Comparison of ENCODE assay signal across 26 cellular contexts in the genomic region with DNA sequence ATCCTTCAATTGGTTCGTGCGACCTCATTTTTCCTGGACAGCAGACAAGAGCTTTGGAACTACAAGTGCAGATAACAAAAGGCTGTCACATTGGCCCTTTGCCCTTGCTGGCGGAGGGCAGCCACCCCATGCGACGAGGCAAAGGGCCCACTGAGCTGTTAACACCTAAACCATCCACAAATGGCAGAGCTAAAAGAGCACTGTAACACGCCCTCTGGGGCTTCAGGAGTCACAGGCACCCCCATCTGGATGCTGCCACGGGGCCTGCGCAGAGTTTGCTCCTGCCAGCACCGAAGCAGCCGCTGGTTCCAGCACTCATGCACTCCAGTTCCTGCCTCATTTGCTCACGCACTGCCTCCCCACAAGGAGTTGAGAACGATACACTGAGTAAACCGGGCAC.
DNase-seq lines count a peak whose midpoint lies in the region; ATAC-seq and TF ChIP-seq lines count a peak whose summit lies in the region.
"Had no signal": no experiment of that assay in that cellular context is flagged by ENCODE, and none has a peak within 500 bp of the region (broad histone marks: within the 10 kb centered on the region; RNA-seq: fewer than 3 reads in every experiment).

No MANE protein-coding gene starts in this region.

- no peak overlapping the region for H4K5ac ChIP-seq in H9 (ENCODE audit: insufficient read length, low read depth, low read length)

- H2BK12ac ChIP-seq in neuronal stem cell (ENCODE audit: low read length) (peak overlapping the region; percentile 52), H9 (ENCODE audit: insufficient read length, low read depth, low read length) (no peak overlapping the region)

- DNase-seq in Ammon's horn (ENCODE audit: low spot score): peak; percentile 8
- DNase-seq in cerebellar cortex (ENCODE audit: low spot score): peak; percentile 88
- DNase-seq in heart right ventricle: peak; percentile 53 to 64
- no peak for DNase-seq in neuronal stem cell (ENCODE audit: low spot score)
- no peak for DNase-seq in NCI-H2081 treated with DMSO at 0.1 percent for 48 hours (lab: John Stamatoyannopoulos, UW)
- DNase-seq in H9: no peak
- DNase-seq in CD8-positive, alpha-beta memory T cell: no peak
- DNase-seq: DMS53, GM23248, MM.1S, NCI-H1092, NCI-H1436, NCI-H2029 treated with DMSO at 0.1 percent for 48 hours, NCI-H2171, NCI-H345, NCI-H526, SHP77, SW 1271 had no signal

- H3K36me3 Mint-ChIP-seq in H9 (ENCODE audit: insufficient read depth in 1 of 3, low read depth in 3 of 3): no peaks in the 10 kb centered on the region
- no peaks in the 10 kb centered on the region for H3K36me3 Mint-ChIP-seq in CD8-positive, alpha-beta memory T cell
- H3K36me3 Mint-ChIP-seq: CD14-positive monocyte had no signal

- H3K23ac ChIP-seq in neuronal stem cell (ENCODE audit: low read depth, low read length, poor library complexity) (peak overlapping the region; percentile 40), H9 (ENCODE audit: insufficient read length, low read depth, low read length) (no peak overlapping the region)

- H3K79me2 ChIP-seq in H9 (ENCODE audit: insufficient read depth, low read length): no peaks in the 10 kb centered on the region

- H2AK5ac ChIP-seq in neuronal stem cell (ENCODE audit: low read depth, low read length) (no peak overlapping the region), H9 (ENCODE audit: insufficient read length, low read length) (no peak overlapping the region)

- H2BK15ac ChIP-seq in neuronal stem cell (ENCODE audit: low read length) (peak overlapping the region; percentile 54), H9 (ENCODE audit: low read depth, low read length) (no peak overlapping the region)

- H3T11ph ChIP-seq in H9 (ENCODE audit: low read length): no peak overlapping the region

- H4K91ac ChIP-seq in neuronal stem cell (ENCODE audit: low read depth, low read length, poor library complexity) (peak overlapping the region; percentile 68), H9 (ENCODE audit: insufficient read length, low read depth, low read length) (no peak overlapping the region)

- H2AFZ ChIP-seq in neuronal stem cell (ENCODE audit: low read length) (no peak overlapping the region), H9 (ENCODE audit: low read length) (no peak overlapping the region)
- H2AFZ ChIP-seq: GM23248 had no signal

- TF ChIP-seq CTCF in heart right ventricle (IDR thresholded peaks at IDR 0.05): no peak
- TF ChIP-seq CTCF in H9 (conservative IDR thresholded peaks at IDR 0.05): no peak

- WGBS in heart right ventricle, 2 donors: 44 to 62% methylated on average over 13 of the region's 13 CpGs
- WGBS in neuronal stem cell (ENCODE audit: extremely low coverage in 2 of 2, insufficient read length in 2 of 2, insufficient replicate concordance in 1 of 2), 2 donors: no CpG with 5 or more reads among the region's 13 CpGs
- no CpG with 5 or more reads among the region's 13 CpGs for WGBS in H9 (ENCODE audit: extremely low coverage, insufficient read length, low lambda C conversion rate)

- H3K36me3 ChIP-seq in heart right ventricle (no peaks in the 10 kb centered on the region), neuronal stem cell (replicated peaks in 1 of 2; ENCODE audit: control insufficient read depth in 2 of 2, insufficient read depth in 2 of 2, low read length in 2 of 2) (no peaks in the 10 kb centered on the region)
- H3K36me3 ChIP-seq in CD8-positive, alpha-beta memory T cell (ENCODE audit: insufficient read depth, low read length): no peaks in the 10 kb centered on the region
- H3K36me3 ChIP-seq: HAP-1 had no signal

- no peaks in the 10 kb centered on the region for H3K79me1 ChIP-seq in neuronal stem cell (ENCODE audit: low read depth, low read length)
- no peaks in the 10 kb centered on the region for H3K79me1 ChIP-seq in H9 (ENCODE audit: insufficient read depth, low read depth, low read length, poor library complexity, severe bottlenecking)

- no peaks in the 10 kb centered on the region for H3K23me2 ChIP-seq in H9 (ENCODE audit: insufficient read length, low read depth, low read length, poor library complexity, severe bottlenecking)

- H3K4me1 Mint-ChIP-seq in H9: peaks cover 18% of the 10 kb centered on the region in 2 experiments
- H3K4me1 Mint-ChIP-seq in CD8-positive, alpha-beta memory T cell: no peaks in the 10 kb centered on the region
- H3K4me1 Mint-ChIP-seq: B cell, CD14-positive monocyte had no signal

- intact Hi-C loops in heart right ventricle (cut with DNase I): no loop called here

- POLR2A ChIA-PET in CD8-positive, alpha-beta memory T cell (lab: Charles Lee): no interaction called here

- peaks cover 11% of the 10 kb centered on the region for H3K27me3 Mint-ChIP-seq in H9 (ENCODE audit: low read depth)
- no peaks in the 10 kb centered on the region for H3K27me3 Mint-ChIP-seq in CD8-positive, alpha-beta memory T cell
- H3K27me3 Mint-ChIP-seq: B cell had no signal

- no peak overlapping the region for H3K4me3 Mint-ChIP-seq in H9
- no peak overlapping the region for H3K4me3 Mint-ChIP-seq in CD8-positive, alpha-beta memory T cell
- H3K4me3 Mint-ChIP-seq: B cell, CD14-positive monocyte had no signal

- no peaks in the 10 kb centered on the region; a peak in 1 of 5 replicates for H3K9me3 Mint-ChIP-seq in H9
- H3K9me3 Mint-ChIP-seq in CD8-positive, alpha-beta memory T cell: peaks cover 4 to 11% (median 5%) of the 10 kb centered on the region in 5 donors

- CTCF ChIA-PET in CD8-positive, alpha-beta memory T cell (lab: Charles Lee): no interaction called here

- H4K8ac ChIP-seq in neuronal stem cell (ENCODE audit: low read depth, low read length) (no peak overlapping the region), H9 (replicated peaks; ENCODE audit: insufficient read length, low read depth, low read length) (no peak overlapping the region)

- peak overlapping the region in 1 of 10 donors; percentile 0 for H3K27ac ChIP-seq in heart right ventricle
- H3K27ac ChIP-seq in neuronal stem cell (replicated peaks; ENCODE audit: low read length): no peak overlapping the region
- H3K27ac ChIP-seq in H9 (ENCODE audit: insufficient read length, low read depth, low read length): no peak overlapping the region
- H3K27ac ChIP-seq in CD8-positive, alpha-beta memory T cell (ENCODE audit: low read depth, low read length): no peak overlapping the region
- H3K27ac ChIP-seq: GM23248, HL-60, SK-N-MC had no signal

- H2BK120ac ChIP-seq in neuronal stem cell (ENCODE audit: low read depth, low read length) (no peak overlapping the region), H9 (ENCODE audit: low read depth, low read length, poor library complexity, severe bottlenecking) (no peak overlapping the region)

- H3K4ac ChIP-seq in neuronal stem cell (ENCODE audit: low read length): no peak overlapping the region
- H3K4ac ChIP-seq in H9 (ENCODE audit: low read depth, low read length): no peak overlapping the region

- H3K18ac ChIP-seq in neuronal stem cell (ENCODE audit: low read length) (peak overlapping the region; percentile 46), H9 (ENCODE audit: insufficient read length, low read depth, low read length) (no peak overlapping the region)

- H3K4me2 ChIP-seq in neuronal stem cell (ENCODE audit: insufficient read depth, low read length, poor library complexity, severe bottlenecking) (no peak overlapping the region), H9 (ENCODE audit: insufficient read depth, insufficient read length, low read length) (no peak overlapping the region)

- H2BK5ac ChIP-seq in neuronal stem cell (ENCODE audit: low read length) (no peak overlapping the region), H9 (ENCODE audit: insufficient read length, low read length) (no peak overlapping the region)

- H4K20me1 ChIP-seq in H9 (ENCODE audit: control insufficient read depth, insufficient read depth, insufficient read length): no peaks in the 10 kb centered on the region

- H3K9ac ChIP-seq in neuronal stem cell (ENCODE audit: low read depth, low read length, poor library complexity) (no peak overlapping the region), H9 (ENCODE audit: extremely low read depth, insufficient read length, low read length) (no peak overlapping the region)
- H3K9ac ChIP-seq: GM23248 had no signal

- H3K9me3 ChIP-seq in heart right ventricle (no peaks in the 10 kb centered on the region), neuronal stem cell (replicated peaks in 1 of 2; ENCODE audit: control insufficient read depth in 2 of 2, insufficient read depth in 1 of 2, low read depth in 1 of 2, low read length in 2 of 2) (no peaks in the 10 kb centered on the region), H9 (ENCODE audit: control insufficient read depth, low read depth, low read length) (no peaks in the 10 kb centered on the region)
- H3K9me3 ChIP-seq in CD8-positive, alpha-beta memory T cell (ENCODE audit: low read length): no peaks in the 10 kb centered on the region
- H3K9me3 ChIP-seq: HAP-1 had no signal

- no peak overlapping the region for H3K56ac ChIP-seq in H9 (ENCODE audit: insufficient read length, low read depth, low read length)

- peak; percentile 63 to 100 (median 91) for ATAC-seq in heart right ventricle
- ATAC-seq: GM12878, HepG2, K562 had no signal

- no peak overlapping the region for H2BK20ac ChIP-seq in H9 (ENCODE audit: low read depth, low read length, poor library complexity, severe bottlenecking)

- peak overlapping the region; percentile 17 for H3K14ac ChIP-seq in neuronal stem cell (ENCODE audit: low read length)
- H3K14ac ChIP-seq in H9 (ENCODE audit: insufficient read depth, low read length): no peak overlapping the region; the same call in 1 of the 2 replicates

- H3K27me3 ChIP-seq in heart right ventricle (no peaks in the 10 kb centered on the region), neuronal stem cell (ENCODE audit: control insufficient read depth in 3 of 3, insufficient read depth in 3 of 3, low read depth in 1 of 3, low read length in 3 of 3) (no peaks in the 10 kb centered on the region), H9 (ENCODE audit: insufficient read depth, low read length) (peaks cover 9% of the 10 kb centered on the region)
- no peaks in the 10 kb centered on the region for H3K27me3 ChIP-seq in CD8-positive, alpha-beta memory T cell (ENCODE audit: insufficient read depth, low read length, poor library complexity, severe bottlenecking)

- H3K4me3 ChIP-seq in heart right ventricle (peak overlapping the region in 1 of 10 donors; percentile 3), neuronal stem cell (ENCODE audit: low read length in 2 of 2) (peak overlapping the region in 1 of 2 donors; percentile 40)
- H3K4me3 ChIP-seq in CD8-positive, alpha-beta memory T cell (ENCODE audit: low read length): no peak overlapping the region
- H3K4me3 ChIP-seq: GM12878, GM23248, HAP-1, K562, SK-N-MC had no signal

- H3K4me1 ChIP-seq in heart right ventricle (peaks cover 0 to 8% (median 0%) of the 10 kb centered on the region in 9 donors), neuronal stem cell (ENCODE audit: control insufficient read depth in 2 of 2, insufficient read depth in 1 of 2, low read depth in 1 of 2, low read length in 2 of 2) (peaks cover 0 to 2% of the 10 kb centered on the region in 2 donors), H9 (ENCODE audit: insufficient read depth, low read length) (no peaks in the 10 kb centered on the region)
- no peaks in the 10 kb centered on the region for H3K4me1 ChIP-seq in CD8-positive, alpha-beta memory T cell (ENCODE audit: insufficient read depth, low read length)

- no peak overlapping the region for H3K27ac Mint-ChIP-seq in H9
- no peak overlapping the region for H3K27ac Mint-ChIP-seq in CD8-positive, alpha-beta memory T cell
- H3K27ac Mint-ChIP-seq: B cell, CD14-positive monocyte had no signal

Comparison
In these comparisons a context has a peak if more than half of its experiments do, and no peak if none do; other contexts are left out.
1. DNase-seq: peak in Ammon's horn (single experiment), cerebellar cortex (single experiment) and heart right ventricle (2 of 2); none in neuronal stem cell (single experiment), NCI-H2081 treated with DMSO at 0.1 percent for 48 hours (single experiment), H9 (single experiment) and CD8-positive, alpha-beta memory T cell (0 of 5).